ENCODE assay signal across 12 cellular contexts in genomic region chr12:121663610-121663929, GRCh38. TPM values are rescaled to one million over a fixed set of nuclear protein-coding genes. Genes with fewer than 3 reads are reported as not detected.
A peak's percentile ranks its signal among the peaks of the same experiment; 100 is the strongest.
DNase-seq lines count a peak whose midpoint lies in the region; ATAC-seq and TF ChIP-seq lines count a peak whose summit lies in the region.
"Had no signal": no experiment of that assay in that cellular context is flagged by ENCODE, and none has a peak within 500 bp of the region (broad histone marks: within the 10 kb centered on the region; RNA-seq: fewer than 3 reads in every experiment).

No MANE protein-coding gene starts in this region.

- no peaks in the 10 kb centered on the region for H3K9me3 Mint-ChIP-seq in endothelial cell (ENCODE audit: unreplicated experiment)
- H3K9me3 Mint-ChIP-seq: mesothelial cell of epicardium had no signal

- peaks cover 9% of the 10 kb centered on the region for H3K27me3 Mint-ChIP-seq in endothelial cell (ENCODE audit: unreplicated experiment)
- H3K27me3 Mint-ChIP-seq: progenitor cell of endocrine pancreas had no signal

- 0 out of 2 replicates have a peak, but pooled peaks cover 9% of the 10 kb centered on the region for H3K79me2 ChIP-seq in DND-41 (ENCODE audit: insufficient read depth, low read length)

- H3K4me1 ChIP-seq in DND-41 (ENCODE audit: insufficient read depth, low read length) (peaks cover 41% of the 10 kb centered on the region), testis (no peaks in the 10 kb centered on the region)

- H3K27ac ChIP-seq in 22Rv1 (peak overlapping the region; percentile 67), DND-41 (ENCODE audit: low read length) (peak overlapping the region; percentile 49; the same call in 1 of the 2 replicates), SK-N-MC (peak overlapping the region; percentile 4; the same call in 1 of the 2 replicates), testis (no peak overlapping the region)

- H3K9me3 ChIP-seq in DND-41 (ENCODE audit: insufficient read depth, low read length, severe bottlenecking) (no peaks in the 10 kb centered on the region), SK-N-MC (ENCODE audit: low read depth, low read length) (no peaks in the 10 kb centered on the region), testis (no peaks in the 10 kb centered on the region)
- H3K9me3 ChIP-seq: SK-N-SH had no signal

- H3K27ac Mint-ChIP-seq in endothelial cell (ENCODE audit: unreplicated experiment): peak overlapping the region; percentile 84
- H3K27ac Mint-ChIP-seq: mesothelial cell of epicardium, progenitor cell of endocrine pancreas had no signal

- WGBS in testis, 2 donors: 49 to 69% methylated on average over 3 of the region's 3 CpGs

- H3K4me3 ChIP-seq in DND-41 (ENCODE audit: low read depth in 1 of 2, low read length in 2 of 2) (no peak overlapping the region), SK-N-MC (0 out of 2 replicates have a peak overlapping the region, but pooled peaks have one; percentile 73), testis (no peak overlapping the region)

- no peak for ATAC-seq in DND-41 (ENCODE audit: insufficient read depth, low read depth)
- no peak for ATAC-seq in HG02885 (IDR thresholded peaks at IDR 0.05; ENCODE audit: poor library complexity, unreplicated experiment)
- ATAC-seq in HG03095 (IDR thresholded peaks at IDR 0.05; ENCODE audit: unreplicated experiment): no peak

- TF ChIP-seq CTCF in 22Rv1 (IDR thresholded peaks at IDR 0.05): no peak
- no peak for TF ChIP-seq CTCF in DND-41 (IDR thresholded peaks at IDR 0.05; ENCODE audit: borderline replicate concordance, extremely low read depth, low read length, poor library complexity, severe bottlenecking)
- no peak for TF ChIP-seq CTCF in endothelial cell (IDR thresholded peaks at IDR 0.05; ENCODE audit: unreplicated experiment)
- TF ChIP-seq CTCF in testis (IDR thresholded peaks at IDR 0.05): no peak

- peak overlapping the region; percentile 64; the same call in 1 of the 2 replicates for H3K4me2 ChIP-seq in DND-41 (ENCODE audit: insufficient read depth, low read length)
- H3K4me2 ChIP-seq: SK-N-SH had no signal

- H3K36me3 Mint-ChIP-seq in endothelial cell (ENCODE audit: low read depth, unreplicated experiment): no peaks in the 10 kb centered on the region
- H3K36me3 Mint-ChIP-seq: mesothelial cell of epicardium had no signal

- H3K36me3 ChIP-seq in DND-41 (ENCODE audit: insufficient read depth, low read length) (no peaks in the 10 kb centered on the region), SK-N-MC (ENCODE audit: insufficient read depth, low read length) (no peaks in the 10 kb centered on the region), testis (ENCODE audit: low read depth, missing control alignments) (no peaks in the 10 kb centered on the region)

- peaks cover 37% of the 10 kb centered on the region for H3K4me1 Mint-ChIP-seq in endothelial cell (ENCODE audit: unreplicated experiment)

- H3K27me3 ChIP-seq in DND-41 (ENCODE audit: insufficient read depth, low read length, poor library complexity) (no peaks in the 10 kb centered on the region), testis (no peaks in the 10 kb centered on the region)

- H4K20me1 ChIP-seq in DND-41 (ENCODE audit: insufficient read depth, low read length): no peaks in the 10 kb centered on the region

- H2AFZ ChIP-seq in DND-41 (ENCODE audit: low read depth, low read length): peak overlapping the region; percentile 36

- no peak overlapping the region for H3K4me3 Mint-ChIP-seq in endothelial cell (ENCODE audit: unreplicated experiment)
- H3K4me3 Mint-ChIP-seq: mesothelial cell of epicardium had no signal

- intact Hi-C loops in testis (cut with DNase I; ENCODE audit: low total_unique reads): no loop called here

- DNase-seq in DND-41 (no peak), SK-N-MC (ENCODE audit: low read depth, low spot score) (no peak), endothelial cell (ENCODE audit: low spot score) (no peak), mucosa of gallbladder (ENCODE audit: low spot score) (no peak), testis (no peak)

- H3K9ac ChIP-seq in DND-41 (ENCODE audit: low read depth, low read length) (no peak overlapping the region), SK-N-MC (ENCODE audit: insufficient read length) (no peak overlapping the region)
- H3K9ac ChIP-seq: SK-N-SH had no signal

- TF ChIP-seq POLR2A in testis (IDR thresholded peaks at IDR 0.05): no peak

RNA-seq across cellular contexts. Expression of gene MORN3, which starts 5.9 kb away (rescaled TPM):
- total RNA-seq in endothelial cell (ENCODE audit: unreplicated experiment) (1.2 TPM), mucosa of gallbladder (0.69 TPM), testis (10 to 100 TPM in 1 of 2 donors, 1 to 10 TPM in 1; 8.3 to 46.1 TPM)
- polyA plus RNA-seq in testis (ENCODE audit: insufficient read depth, low read depth, low replicate concordance): 85.9 TPM
- total RNA-seq: dermis blood vessel endothelial cell had no signal

RNA-seq across cellular contexts. Expression of gene ORAI1, which starts 37.2 kb away (rescaled TPM):
- 35.3 TPM for total RNA-seq in endothelial cell (ENCODE audit: unreplicated experiment)
- 28.9 TPM for total RNA-seq in mucosa of gallbladder
- 10 to 100 TPM; 46.8 to 70.7 TPM for total RNA-seq in testis
- polyA plus RNA-seq in testis (ENCODE audit: insufficient read depth, low read depth, low replicate concordance): 30.3 TPM

RNA-seq across cellular contexts. Expression of gene TMEM120B, which starts 49.0 kb away (rescaled TPM):
- total RNA-seq in endothelial cell (ENCODE audit: unreplicated experiment) (10.3 TPM), mucosa of gallbladder (11.6 TPM), testis (10 to 100 TPM; 16.9 to 17.2 TPM)
- 4.9 TPM for polyA plus RNA-seq in testis (ENCODE audit: insufficient read depth, low read depth, low replicate concordance)

Comparison
In these comparisons a context has a peak if more than half of its experiments do, and no peak if none do; other contexts are left out.
1. H3K27ac ChIP-seq: peak in 22Rv1 (single experiment), DND-41 (single experiment) and SK-N-MC (single experiment); none in testis (0 of 2).